In the genomic region with DNA sequence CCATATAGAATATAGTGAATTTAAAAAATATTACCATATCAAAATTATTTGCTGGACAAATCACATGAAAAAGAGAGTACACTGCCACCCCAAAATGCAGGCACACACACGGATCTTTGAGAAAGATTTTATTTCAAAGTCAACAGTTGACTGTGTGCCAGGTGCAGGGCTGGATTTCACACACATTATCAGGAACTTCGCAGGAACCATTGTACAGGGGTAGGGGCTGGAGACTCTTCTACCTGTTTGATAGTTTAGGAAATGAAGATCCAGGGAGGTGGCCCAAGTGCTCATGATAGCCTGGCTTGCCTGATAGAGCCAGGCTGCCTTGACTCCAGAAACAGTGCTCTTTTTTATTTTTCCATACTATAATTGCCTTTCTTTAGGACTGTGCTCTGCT, we compare ENCODE assay signal across 19 cellular contexts. TPM values are rescaled to one million over a fixed set of nuclear protein-coding genes. Genes with fewer than 3 reads are reported as not detected.
DNase-seq lines count a peak whose midpoint lies in the region; ATAC-seq, FAIRE-seq and TF ChIP-seq lines count a peak whose summit lies in the region.
"Had no signal": no experiment of that assay in that cellular context is flagged by ENCODE, and none has a peak within 500 bp of the region (broad histone marks: within the 10 kb centered on the region; RNA-seq: fewer than 3 reads in every experiment).

No MANE protein-coding gene starts in this region.

- no peak for TF ChIP-seq EP300 in H1 (IDR thresholded peaks at IDR 0.05; ENCODE audit: borderline replicate concordance in 1 of 2, low read depth in 2 of 2, low read length in 2 of 2)

- ATAC-seq in right cardiac atrium (no peak), IMR-90 (ENCODE audit: low read depth) (no peak), HG03108 (IDR thresholded peaks at IDR 0.05; ENCODE audit: unreplicated experiment) (no peak)
- ATAC-seq: CD8-positive, alpha-beta T cell; Panc1 had no signal

- H3K23me2 ChIP-seq in H1 (ENCODE audit: low read depth, low read length) = no peaks in the 10 kb centered on the region

- 45% methylated on average over 2 of the region's 2 CpGs for WGBS in right cardiac atrium
- WGBS in IMR-90 (ENCODE audit: extremely low coverage in 2 of 2, insufficient read length in 1 of 2), 2 experiments = no CpG with 5 or more reads among the region's 2 CpGs
- WGBS in H1 (ENCODE audit: extremely low coverage in 1 of 2, insufficient coverage in 1 of 2, insufficient read length in 1 of 2, insufficient replicate concordance in 2 of 2, low coverage in 1 of 2, low lambda C conversion rate in 2 of 2, missing lambda C conversion rate in 1 of 2), 2 experiments = 81% methylated on average over 2 of the region's 2 CpGs; no CpG with 5 or more reads in 1 of the 2 experiments

- H3K9me3 ChIP-seq in right cardiac atrium (ENCODE audit: control insufficient read depth, low read length) (no peaks in the 10 kb centered on the region), left ventricle myocardium inferior (replicated peaks) (no peaks in the 10 kb centered on the region), IMR-90 (ENCODE audit: control insufficient read depth, insufficient read depth, low read length) (no peaks in the 10 kb centered on the region), H1 (ENCODE audit: insufficient read depth in 2 of 2, low read depth in 1 of 2, low read length in 1 of 2) (no peaks in the 10 kb centered on the region)
- H3K9me3 ChIP-seq: BE2C had no signal

- H4K5ac ChIP-seq in IMR-90 (ENCODE audit: low read depth, low read length) (no peak overlapping the region; the same call in 1 of the 2 replicates), H1 (ENCODE audit: insufficient read length, low read depth, low read length) (no peak overlapping the region)

- H3K4me2 ChIP-seq in IMR-90 (ENCODE audit: low read depth, low read length) = no peak overlapping the region
- H3K4me2 ChIP-seq in H1 (ENCODE audit: insufficient read depth in 1 of 2, low read depth in 2 of 2, low read length in 2 of 2) = no peak overlapping the region

- H3K4me1 ChIP-seq in right cardiac atrium (ENCODE audit: control insufficient read depth, insufficient read depth, low read length) (peaks cover 12% of the 10 kb centered on the region), left ventricle myocardium inferior (peaks cover 44% of the 10 kb centered on the region), IMR-90 (ENCODE audit: control insufficient read depth, insufficient read depth, low read length) (peaks cover 4% of the 10 kb centered on the region), H1 (replicated peaks in 1 of 4; ENCODE audit: control insufficient read depth in 3 of 4, insufficient read depth in 4 of 4, low read length in 3 of 4) (peaks cover 0 to 7% (median 3%) of the 10 kb centered on the region in 4 experiments; a peak in 3 of 7 replicates)
- H3K4me1 ChIP-seq: BE2C had no signal

- peak in 2 of 3 donors; percentile 12 to 54 for DNase-seq in right cardiac atrium
- DNase-seq in left ventricle myocardium inferior = no peak
- DNase-seq in IMR-90 = no peak
- no peak for DNase-seq in H1 (ENCODE audit: low read depth in 1 of 2, low spot score in 2 of 2)
- DNase-seq in T1000 (lab: John Stamatoyannopoulos, UW) = no peak
- no peak for DNase-seq in NOMO-1 treated with DMSO at 0.1 percent for 48 hours (lab: John Stamatoyannopoulos, UW; ENCODE audit: unreplicated experiment)
- DNase-seq: BE2C; CD8-positive, alpha-beta T cell; GOT3; HFFc6; Karpas-422; NCI-H1930; NCI-H510A; NCI-H774; Right ventricle myocardium superior had no signal

- H3K9me1 ChIP-seq in IMR-90 (ENCODE audit: insufficient read depth, low read length) = peaks cover 5% of the 10 kb centered on the region; the same call in 1 of the 2 replicates

- H3K23ac ChIP-seq in IMR-90 (ENCODE audit: low read depth, low read length) = no peak overlapping the region
- no peak overlapping the region for H3K23ac ChIP-seq in H1 (ENCODE audit: insufficient read length)

- TF ChIP-seq CTCF in left ventricle myocardium inferior (IDR thresholded peaks at IDR 0.05; ENCODE audit: borderline replicate concordance) (no peak), IMR-90 (conservative IDR thresholded peaks at IDR 0.05; ENCODE audit: low read depth, low read length) (no peak), H1 (IDR thresholded peaks at IDR 0.05; ENCODE audit: control extremely low read depth in 1 of 3, insufficient read depth in 1 of 3, low read depth in 1 of 3, low read length in 3 of 3) (no peak)

- TF ChIP-seq RAD21 in IMR-90 (IDR thresholded peaks at IDR 0.05; ENCODE audit: low read length) (no peak), H1 (IDR thresholded peaks at IDR 0.05 in 1 of 2, conservative IDR thresholded peaks at IDR 0.05 in 1 of 2; ENCODE audit: low read depth in 2 of 2, low read length in 2 of 2) (no peak)

- H3K27me3 ChIP-seq in right cardiac atrium (ENCODE audit: control insufficient read depth, insufficient read depth) (no peaks in the 10 kb centered on the region), left ventricle myocardium inferior (ENCODE audit: low read depth) (no peaks in the 10 kb centered on the region), IMR-90 (ENCODE audit: control insufficient read depth, insufficient read depth, low read length) (no peaks in the 10 kb centered on the region), H1 (replicated peaks in 1 of 4; ENCODE audit: control insufficient read depth in 3 of 4, extremely low read depth in 1 of 4, insufficient read depth in 3 of 4, low read length in 3 of 4) (no peaks in the 10 kb centered on the region)
- H3K27me3 ChIP-seq: BE2C had no signal

- H3K14ac ChIP-seq in IMR-90 (replicated peaks; ENCODE audit: low read depth, low read length) (no peak overlapping the region), H1 (ENCODE audit: insufficient read length) (no peak overlapping the region)

- no peaks in the 10 kb centered on the region; a peak in 1 of 4 replicates for H3K79me1 ChIP-seq in IMR-90 (ENCODE audit: low read depth in 1 of 2, low read length in 2 of 2)
- no peaks in the 10 kb centered on the region for H3K79me1 ChIP-seq in H1 (ENCODE audit: low read depth, low read length)

- no peak overlapping the region for H2AFZ ChIP-seq in IMR-90 (replicated peaks; ENCODE audit: low read length, poor library complexity)
- no peak overlapping the region for H2AFZ ChIP-seq in H1 (ENCODE audit: low read length)

- H2AK5ac ChIP-seq in IMR-90 (ENCODE audit: low read depth, low read length) (peak overlapping the region; percentile 10), H1 (ENCODE audit: low read depth, low read length) (no peak overlapping the region)

- peak overlapping the region; percentile 8; the same call in 1 of the 2 replicates for H2BK120ac ChIP-seq in IMR-90 (ENCODE audit: low read depth, low read length)
- no peak overlapping the region for H2BK120ac ChIP-seq in H1 (replicated peaks; ENCODE audit: low read depth, low read length)

- no peak overlapping the region for H3K4me3 ChIP-seq in right cardiac atrium (ENCODE audit: low read length)
- no peak overlapping the region for H3K4me3 ChIP-seq in left ventricle myocardium inferior
- no peak overlapping the region for H3K4me3 ChIP-seq in IMR-90 (ENCODE audit: insufficient read depth, low read depth, low read length)
- H3K4me3 ChIP-seq in H1 (ENCODE audit: extremely low read depth in 1 of 4, insufficient read depth in 2 of 4, low read depth in 3 of 4, low read length in 4 of 4) = no peak overlapping the region
- H3K4me3 ChIP-seq: SK-N-MC had no signal

- H3K9ac ChIP-seq in IMR-90 (ENCODE audit: low read depth, low read length) (no peak overlapping the region), H1 (replicated peaks in 1 of 4; ENCODE audit: extremely low read depth in 1 of 4, low read depth in 3 of 4, low read length in 3 of 4) (no peak overlapping the region)

- POLR2A ChIA-PET in IMR-90 (lab: Charles Lee; ENCODE audit: unreplicated experiment) (no interaction called here), H1 (lab: Charles Lee; ENCODE audit: partially characterized antibody) (interaction anchor here (0.7 kb wide), 1 partner anchor 242 kb away, joined by 3 read pairs; no protein-coding TSS in a partner anchor)

- no TSS peak for BruUV-seq in IMR-90 (replicated peaks; lab: Mats Ljungman, UMichigan)

- intact Hi-C loops in right cardiac atrium (cut with DNase I) (no loop called here), left ventricle myocardium inferior (cut with micrococcal nuclease) (no loop called here), IMR-90 (cut with micrococcal nuclease) (no loop called here)

- H3K4ac ChIP-seq in IMR-90 (ENCODE audit: low read depth, low read length) (no peak overlapping the region; the same call in none of the 2 replicates), H1 (replicated peaks; ENCODE audit: insufficient read length, low read depth, low read length) (no peak overlapping the region)

- H3K18ac ChIP-seq in IMR-90 (ENCODE audit: low read depth, low read length) (no peak overlapping the region), H1 (ENCODE audit: extremely low read depth, low read length) (no peak overlapping the region)

- H4K91ac ChIP-seq in IMR-90 (ENCODE audit: insufficient read depth, low read depth, low read length) = no peak overlapping the region
- H4K91ac ChIP-seq in H1 (replicated peaks; ENCODE audit: insufficient read length, low read length) = no peak overlapping the region

- peak overlapping the region; percentile 63; the same call in 1 of the 2 replicates for H2BK20ac ChIP-seq in IMR-90 (ENCODE audit: low read depth, low read length)
- no peak overlapping the region for H2BK20ac ChIP-seq in H1 (ENCODE audit: low read length)

- H3K36me3 ChIP-seq in left ventricle myocardium inferior (no peaks in the 10 kb centered on the region), IMR-90 (ENCODE audit: control insufficient read depth, insufficient read depth, low read length) (no peaks in the 10 kb centered on the region), H1 (ENCODE audit: control insufficient read depth in 2 of 4, insufficient read depth in 4 of 4, low read length in 3 of 4) (no peaks in the 10 kb centered on the region)
- H3K36me3 ChIP-seq: BE2C had no signal

- CTCF ChIA-PET in IMR-90 (lab: Yijun Ruan, JAX) (no interaction called here), H1 (lab: Charles Lee; ENCODE audit: partially characterized antibody) (interaction anchor here (1.0 to 1.1 kb wide), 2 partner anchors 15 to 130 kb away, joined by 4 read pairs; no protein-coding TSS in a partner anchor)

- H4K8ac ChIP-seq in IMR-90 (ENCODE audit: low read depth in 2 of 2, low read length in 2 of 2) (peak overlapping the region in 1 of 2 experiments; percentile 50; a peak in 2 of 4 replicates), H1 (ENCODE audit: extremely low read depth, insufficient read depth, low read length) (no peak overlapping the region)

- no peaks in the 10 kb centered on the region for H3K79me2 ChIP-seq in H1 (ENCODE audit: control insufficient read depth in 1 of 2, insufficient read depth in 2 of 2, low read length in 2 of 2)

- in situ Hi-C loops in IMR-90 (cut with MboI; ENCODE audit: low sequenced_read_pairs) = no loop called here

- H2BK5ac ChIP-seq in IMR-90 (ENCODE audit: low read depth, low read length, poor library complexity, severe bottlenecking) = peak overlapping the region; percentile 46
- H2BK5ac ChIP-seq in H1 (ENCODE audit: low read depth, low read length) = no peak overlapping the region

- dilution Hi-C loops in IMR-90 (cut with HindIII; ENCODE audit: low sequenced_read_pairs, unreplicated experiment) = no loop called here

- H4K20me1 ChIP-seq in IMR-90 (ENCODE audit: insufficient read depth, low read length) = no peaks in the 10 kb centered on the region
- no peaks in the 10 kb centered on the region for H4K20me1 ChIP-seq in H1 (replicated peaks in 1 of 2; ENCODE audit: control insufficient read depth in 1 of 2, insufficient read depth in 2 of 2, low read length in 2 of 2)

- peak overlapping the region; percentile 85; the same call in 1 of the 2 replicates for H2BK12ac ChIP-seq in H1 (ENCODE audit: low read depth, low read length)

- H3K56ac ChIP-seq in IMR-90 (ENCODE audit: extremely low read depth, insufficient read depth, low read length) (no peak overlapping the region), H1 (replicated peaks; ENCODE audit: insufficient read length, low read depth, low read length) (no peak overlapping the region)

- FAIRE-seq in H1 (lab: Jason Lieb, UNC) = no peak
- FAIRE-seq: GM12892 had no signal

- H2BK15ac ChIP-seq in IMR-90 (ENCODE audit: low read depth, low read length) (peak overlapping the region; percentile 56; the same call in 1 of the 3 replicates), H1 (ENCODE audit: low read length) (no peak overlapping the region)

- TF ChIP-seq POLR2A in IMR-90 (IDR thresholded peaks at IDR 0.05; ENCODE audit: low read depth, low read length) (no peak), H1 (IDR thresholded peaks at IDR 0.05; ENCODE audit: control extremely low read depth in 1 of 2, low read depth in 2 of 2, low read length in 2 of 2) (no peak)

- H3K27ac ChIP-seq in right cardiac atrium (ENCODE audit: low read length) (no peak overlapping the region), left ventricle myocardium inferior (replicated peaks) (no peak overlapping the region), IMR-90 (ENCODE audit: insufficient read depth, low read length) (no peak overlapping the region), H1 (ENCODE audit: low read depth, low read length) (no peak overlapping the region)
- H3K27ac ChIP-seq: SK-N-MC had no signal

- no peak overlapping the region for H2AK9ac ChIP-seq in IMR-90 (replicated peaks; ENCODE audit: low read depth, low read length, poor library complexity)

RNA-seq across cellular contexts. Expression of gene IL1RAP, which starts 54.2 kb away (rescaled TPM):
- total RNA-seq in right cardiac atrium = 1 to 10 TPM; 3.7 to 8.5 (median 6.9) TPM
- 1.6 TPM for polyA plus RNA-seq in right cardiac atrium
- 5.1 TPM for total RNA-seq in left ventricle myocardium inferior
- total RNA-seq in IMR-90 (2012; rRNA removed) = 9.4 and 11.3 TPM in 2 replicates
- 7.4 and 8.3 TPM in 2 replicates for polyA plus RNA-seq in IMR-90 (2012; rRNA removed)
- 1.3 and 2.2 TPM in 2 replicates for polyA plus RNA-seq in IMR-90 (2012; cell fraction: cytosol; rRNA removed)
- 1.3 and 4.4 TPM in 2 replicates for polyA plus RNA-seq in IMR-90 (2012; cell fraction: nucleus; rRNA removed; ENCODE audit: low replicate concordance)
- total RNA-seq in H1 (2021; fragmentation: NEBNext Ultra II Directional; extraction: Animal tissue kit (Norgen Biotek cat#: 25700)) = 2.7 and 3.9 TPM in 2 replicates
- polyA plus RNA-seq in H1 (2011; rRNA removed) = 2.2 and 2.4 TPM in 2 replicates
- 2.2 TPM for polyA plus RNA-seq in H1 (2011; cell fraction: cytosol; rRNA removed)
- polyA plus RNA-seq in H1 (2011; cell fraction: nucleus; rRNA removed) = 3.1 TPM
- 1.2 to 6.0 TPM (median 3.2 TPM) in 4 replicates for polyA plus RNA-seq in H1 (2012, experiment 1 of 2)
- polyA plus RNA-seq in H1 (2012, experiment 2 of 2) = 0.24 TPM
- polyA plus RNA-seq in H1 (2013, experiment 1 of 2) = 6.0 TPM
- 5.0 TPM for polyA plus RNA-seq in H1 (2013, experiment 2 of 2)
- 9.9 and 11.4 TPM in 2 replicates for polyA minus RNA-seq in H1 (2011; rRNA and poly(A)+ RNA removed)
- polyA minus RNA-seq in H1 (2011; cell fraction: cytosol; rRNA and poly(A)+ RNA removed) = 2.5 TPM
- polyA minus RNA-seq in H1 (2011; cell fraction: nucleus; rRNA and poly(A)+ RNA removed) = 6.9 TPM

Comparison
In these comparisons a context has a peak if more than half of its experiments do, and no peak if none do; other contexts are left out.
1. DNase-seq: peak in right cardiac atrium (2 of 3); none in left ventricle myocardium inferior (single experiment), IMR-90 (single experiment), H1 (0 of 2), T1000 (single experiment) and NOMO-1 treated with DMSO at 0.1 percent for 48 hours (single experiment).